1 cellular context compared by ENCODE assay signal in the genomic region with DNA sequence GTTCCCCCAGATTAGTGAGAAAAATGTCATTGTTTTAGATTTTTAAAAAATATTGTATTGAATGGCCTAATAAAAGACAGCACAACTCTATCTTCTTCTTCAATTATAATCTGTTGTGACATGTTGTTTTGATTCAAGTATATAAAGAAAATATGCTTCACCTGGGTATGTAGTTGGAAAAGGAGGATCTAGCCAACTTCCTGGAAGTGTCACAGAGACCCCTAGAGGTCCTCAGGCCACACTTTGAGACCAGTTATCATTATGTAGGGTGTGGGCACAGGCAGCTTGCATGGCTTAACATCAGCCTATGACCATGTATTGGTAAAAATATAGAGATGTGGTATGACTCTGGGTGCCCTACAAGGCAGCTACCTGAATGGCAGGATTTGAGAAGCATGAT.
TF ChIP-seq lines count a peak whose summit lies in the region.

No MANE protein-coding gene starts in this region.

TF ChIP-seq in GM23338, 12 proteins besides CTCF, POLR2A, EP300 and RAD21 (continued from another document):
- TF ChIP-seq, protein P1, sequence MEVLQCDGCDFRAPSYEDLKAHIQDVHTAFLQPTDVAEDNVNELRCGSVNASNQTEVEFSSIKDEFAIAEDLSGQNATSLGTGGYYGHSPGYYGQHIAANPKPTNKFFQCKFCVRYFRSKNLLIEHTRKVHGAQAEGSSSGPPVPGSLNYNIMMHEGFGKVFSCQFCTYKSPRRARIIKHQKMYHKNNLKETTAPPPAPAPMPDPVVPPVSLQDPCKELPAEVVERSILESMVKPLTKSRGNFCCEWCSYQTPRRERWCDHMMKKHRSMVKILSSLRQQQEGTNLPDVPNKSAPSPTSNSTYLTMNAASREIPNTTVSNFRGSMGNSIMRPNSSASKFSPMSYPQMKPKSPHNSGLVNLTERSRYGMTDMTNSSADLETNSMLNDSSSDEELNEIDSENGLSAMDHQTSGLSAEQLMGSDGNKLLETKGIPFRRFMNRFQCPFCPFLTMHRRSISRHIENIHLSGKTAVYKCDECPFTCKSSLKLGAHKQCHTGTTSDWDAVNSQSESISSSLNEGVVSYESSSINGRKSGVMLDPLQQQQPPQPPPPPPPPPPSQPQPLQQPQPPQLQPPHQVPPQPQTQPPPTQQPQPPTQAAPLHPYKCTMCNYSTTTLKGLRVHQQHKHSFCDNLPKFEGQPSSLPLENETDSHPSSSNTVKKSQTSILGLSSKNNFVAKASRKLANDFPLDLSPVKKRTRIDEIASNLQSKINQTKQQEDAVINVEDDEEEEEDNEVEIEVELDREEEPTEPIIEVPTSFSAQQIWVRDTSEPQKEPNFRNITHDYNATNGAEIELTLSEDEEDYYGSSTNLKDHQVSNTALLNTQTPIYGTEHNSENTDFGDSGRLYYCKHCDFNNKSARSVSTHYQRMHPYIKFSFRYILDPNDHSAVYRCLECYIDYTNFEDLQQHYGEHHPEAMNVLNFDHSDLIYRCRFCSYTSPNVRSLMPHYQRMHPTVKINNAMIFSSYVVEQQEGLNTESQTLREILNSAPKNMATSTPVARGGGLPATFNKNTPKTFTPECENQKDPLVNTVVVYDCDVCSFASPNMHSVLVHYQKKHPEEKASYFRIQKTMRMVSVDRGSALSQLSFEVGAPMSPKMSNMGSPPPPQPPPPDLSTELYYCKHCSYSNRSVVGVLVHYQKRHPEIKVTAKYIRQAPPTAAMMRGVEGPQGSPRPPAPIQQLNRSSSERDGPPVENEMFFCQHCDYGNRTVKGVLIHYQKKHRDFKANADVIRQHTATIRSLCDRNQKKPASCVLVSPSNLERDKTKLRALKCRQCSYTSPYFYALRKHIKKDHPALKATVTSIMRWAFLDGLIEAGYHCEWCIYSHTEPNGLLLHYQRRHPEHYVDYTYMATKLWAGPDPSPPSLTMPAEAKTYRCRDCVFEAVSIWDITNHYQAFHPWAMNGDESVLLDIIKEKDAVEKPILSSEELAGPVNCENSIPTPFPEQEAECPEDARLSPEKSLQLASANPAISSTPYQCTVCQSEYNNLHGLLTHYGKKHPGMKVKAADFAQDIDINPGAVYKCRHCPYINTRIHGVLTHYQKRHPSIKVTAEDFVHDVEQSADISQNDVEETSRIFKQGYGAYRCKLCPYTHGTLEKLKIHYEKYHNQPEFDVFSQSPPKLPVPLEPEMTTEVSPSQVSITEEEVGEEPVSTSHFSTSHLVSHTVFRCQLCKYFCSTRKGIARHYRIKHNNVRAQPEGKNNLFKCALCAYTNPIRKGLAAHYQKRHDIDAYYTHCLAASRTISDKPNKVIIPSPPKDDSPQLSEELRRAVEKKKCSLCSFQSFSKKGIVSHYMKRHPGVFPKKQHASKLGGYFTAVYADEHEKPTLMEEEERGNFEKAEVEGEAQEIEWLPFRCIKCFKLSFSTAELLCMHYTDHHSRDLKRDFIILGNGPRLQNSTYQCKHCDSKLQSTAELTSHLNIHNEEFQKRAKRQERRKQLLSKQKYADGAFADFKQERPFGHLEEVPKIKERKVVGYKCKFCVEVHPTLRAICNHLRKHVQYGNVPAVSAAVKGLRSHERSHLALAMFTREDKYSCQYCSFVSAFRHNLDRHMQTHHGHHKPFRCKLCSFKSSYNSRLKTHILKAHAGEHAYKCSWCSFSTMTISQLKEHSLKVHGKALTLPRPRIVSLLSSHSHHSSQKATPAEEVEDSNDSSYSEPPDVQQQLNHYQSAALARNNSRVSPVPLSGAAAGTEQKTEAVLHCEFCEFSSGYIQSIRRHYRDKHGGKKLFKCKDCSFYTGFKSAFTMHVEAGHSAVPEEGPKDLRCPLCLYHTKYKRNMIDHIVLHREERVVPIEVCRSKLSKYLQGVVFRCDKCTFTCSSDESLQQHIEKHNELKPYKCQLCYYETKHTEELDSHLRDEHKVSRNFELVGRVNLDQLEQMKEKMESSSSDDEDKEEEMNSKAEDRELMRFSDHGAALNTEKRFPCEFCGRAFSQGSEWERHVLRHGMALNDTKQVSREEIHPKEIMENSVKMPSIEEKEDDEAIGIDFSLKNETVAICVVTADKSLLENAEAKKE (CRISPR knock-in tag; IDR thresholded peaks at IDR 0.05): no peak
TF ChIP-seq in GM23338: peak in this region for 0.
